Comparison of ENCODE assay signal across 8 cellular contexts in the genomic region with DNA sequence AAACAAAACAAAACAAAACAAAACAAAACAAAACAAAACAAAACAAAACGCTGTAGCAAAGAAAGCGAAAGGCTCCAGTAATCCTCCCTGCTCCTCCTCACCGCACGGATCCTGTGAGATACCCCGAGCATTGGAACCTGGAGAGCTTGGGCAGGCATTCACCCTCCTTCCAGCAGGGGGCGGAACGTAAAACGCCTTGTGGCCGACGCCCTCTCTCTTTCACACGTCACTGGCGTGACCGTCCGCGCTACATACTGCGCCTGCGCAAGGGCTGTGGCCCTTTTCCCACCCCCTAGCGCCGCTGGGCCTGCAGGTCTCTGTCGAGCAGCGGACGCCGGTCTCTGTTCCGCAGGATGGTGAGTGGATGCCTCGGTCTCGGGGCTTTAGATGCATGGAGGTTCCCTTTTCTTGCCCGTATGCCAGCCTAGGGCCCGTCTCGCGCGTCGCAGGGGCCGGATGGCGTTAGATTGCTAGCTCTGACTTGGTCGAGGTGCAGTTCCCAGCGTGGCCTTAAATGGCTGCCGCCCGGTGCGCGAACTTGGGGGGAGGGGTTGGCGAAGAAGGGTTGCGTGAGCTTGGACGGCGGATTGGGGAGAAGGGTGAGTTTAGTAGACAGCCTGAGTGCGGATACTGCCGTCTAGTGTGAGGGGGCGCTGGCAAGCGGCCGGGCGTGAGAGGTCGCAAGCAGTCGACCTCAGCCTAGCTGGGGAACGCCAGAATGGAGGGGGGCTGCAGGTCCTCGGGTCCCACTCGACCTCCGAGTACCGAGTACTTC. TPM values are rescaled to one million over a fixed set of nuclear protein-coding genes. Genes with fewer than 3 reads are reported as not detected.
DNase-seq lines count a peak whose midpoint lies in the region; ATAC-seq, FAIRE-seq and TF ChIP-seq lines count a peak whose summit lies in the region.

A gene (plus strand): TSS at position 279 of the 775 bp plus-strand sequence. CDS start 75 bp downstream, at position 354.

- intact Hi-C loops in endothelial cell of umbilical vein (cut with micrococcal nuclease) = loop anchor here (1.0 to 2.0 kb wide), 2 partner anchors 27 to 48 kb away; no protein-coding TSS in a partner anchor

- H3K36me3 ChIP-seq in OCI-LY3 (replicated peaks; ENCODE audit: low read depth, low read length) (peaks cover 33% of the 10 kb centered on the region), endothelial cell of umbilical vein (ENCODE audit: control insufficient read depth in 2 of 2, extremely low read depth in 1 of 2, insufficient read depth in 2 of 2, low read length in 2 of 2) (peaks cover 3 to 25% of the 10 kb centered on the region in 2 experiments)

- H3K9ac ChIP-seq in OCI-LY3 (ENCODE audit: low read length) = peak within 1 kb of the TSS; percentile 98
- H3K9ac ChIP-seq in endothelial cell of umbilical vein (replicated peaks; ENCODE audit: extremely low read depth, insufficient read depth, low read length) = peak within 1 kb of the TSS; percentile 90

- H3K4me2 ChIP-seq in OCI-LY3 (ENCODE audit: low read length) (peak within 1 kb of the TSS; percentile 91), endothelial cell of umbilical vein (ENCODE audit: insufficient read depth, low read length) (peak within 1 kb of the TSS; percentile 97)

- H2AFZ ChIP-seq in OCI-LY3 (ENCODE audit: low read depth, low read length) (peak within 1 kb of the TSS; percentile 66), endothelial cell of umbilical vein (ENCODE audit: low read depth, low read length) (peak within 1 kb of the TSS; percentile 83)

- CTCF ChIA-PET in endothelial cell of umbilical vein (lab: Charles Lee) = interaction anchor here (0.6 to 2.4 kb wide), 18 partner anchors 8 to 713 kb away, joined by 3 to 23 read pairs (median 5); a partner anchor contains a TSS

- H4K20me1 ChIP-seq in OCI-LY3 (ENCODE audit: insufficient read depth, low read length) (peaks cover 47% of the 10 kb centered on the region), endothelial cell of umbilical vein (replicated peaks; ENCODE audit: control insufficient read depth, extremely low read depth, insufficient read depth, low read length) (peaks cover 9% of the 10 kb centered on the region)

- H3K4me3 ChIP-seq in OCI-LY3 (ENCODE audit: low read length) = peak within 1 kb of the TSS; percentile 84
- peak within 1 kb of the TSS; percentile 85 to 97 (median 85) for H3K4me3 ChIP-seq in endothelial cell of umbilical vein (replicated peaks in 1 of 3; ENCODE audit: insufficient read depth in 1 of 3, low read depth in 1 of 3, low read length in 3 of 3)

- ATAC-seq in GM21526 (IDR thresholded peaks at IDR 0.05; ENCODE audit: low FRiP score, unreplicated experiment) = peak; percentile 86

- H3K9me3 ChIP-seq in OCI-LY3 (ENCODE audit: insufficient read depth, low read length) (no peaks in the 10 kb centered on the region), endothelial cell of umbilical vein (replicated peaks; ENCODE audit: control insufficient read depth, insufficient read depth, low read length) (no peaks in the 10 kb centered on the region)

- peak; percentile 99 for TF ChIP-seq POLR2A in endothelial cell of umbilical vein (IDR thresholded peaks at IDR 0.05; ENCODE audit: low read depth, low read length)

- BruUV-seq in endothelial cell of umbilical vein (replicated peaks; lab: Mats Ljungman, UMichigan) = no TSS peak

- H3K27ac ChIP-seq in OCI-LY3 (ENCODE audit: low read length) (peak within 1 kb of the TSS; percentile 63), endothelial cell of umbilical vein (ENCODE audit: insufficient read depth, low read depth, low read length) (peak within 1 kb of the TSS; percentile 73)

- dilution Hi-C loops in endothelial cell of umbilical vein (cut with MboI; ENCODE audit: extremely low pct_ligation_motif_present, low sequenced_read_pairs) = no loop called here

- no peaks in the 10 kb centered on the region for H3K27me3 ChIP-seq in OCI-LY3 (ENCODE audit: low read depth, low read length)
- no peaks in the 10 kb centered on the region for H3K27me3 ChIP-seq in endothelial cell of umbilical vein (ENCODE audit: control insufficient read depth in 2 of 2, insufficient read depth in 2 of 2, low read length in 2 of 2)

- no peaks in the 10 kb centered on the region for H3K9me1 ChIP-seq in endothelial cell of umbilical vein (replicated peaks; ENCODE audit: control insufficient read depth, extremely low read depth, insufficient read depth, low read length)

- peak; percentile 94 for DNase-seq in DMS153 (lab: John Stamatoyannopoulos, UW)
- peak; percentile 82 for DNase-seq in HuH-7.5 (ENCODE audit: low spot score)
- peak; percentile 98 for DNase-seq in activated CD8-positive, alpha-beta memory T cell treated with anti-CD3 and anti-CD28 coated beads, Interleukin-2, amount 50 U/mL, for 48 hours
- peak; percentile 99 for DNase-seq in endothelial cell of umbilical vein (ENCODE audit: low read depth, low spot score)
- DNase-seq in middle frontal gyrus (ENCODE audit: extremely low spot score, low spot score) = peak; percentile 96
- DNase-seq in stimulated activated CD8-positive, alpha-beta memory T cell treated with anti-CD3 and anti-CD28 coated beads, Interleukin-2, amount 100 ng/mL, for 48 hours (ENCODE audit: low read depth in 2 of 2) = peak; percentile 92 to 94

- H3K79me2 ChIP-seq in OCI-LY3 (ENCODE audit: low read length) = peaks cover 52% of the 10 kb centered on the region
- H3K79me2 ChIP-seq in endothelial cell of umbilical vein (ENCODE audit: control insufficient read depth, insufficient read depth, low read length) = peaks cover 51% of the 10 kb centered on the region

- FAIRE-seq in endothelial cell of umbilical vein (lab: Jason Lieb, UNC) = peak; percentile 95

- H3K4me1 ChIP-seq in OCI-LY3 (ENCODE audit: low read length) (peaks cover 28% of the 10 kb centered on the region), endothelial cell of umbilical vein (ENCODE audit: control insufficient read depth, extremely low read depth, insufficient read depth, low read length) (peaks cover 26% of the 10 kb centered on the region)

- TF ChIP-seq CTCF in OCI-LY3 (IDR thresholded peaks at IDR 0.05; ENCODE audit: low read depth, low read length) (peak; percentile 66), endothelial cell of umbilical vein (IDR thresholded peaks at IDR 0.05; ENCODE audit: extremely low read depth in 1 of 2, insufficient read depth in 1 of 2, low read depth in 1 of 2, low read length in 2 of 2) (peak; percentile 97 to 98)

- POLR2A ChIA-PET in endothelial cell of umbilical vein (lab: Charles Lee) = interaction anchor here (0.6 to 1.7 kb wide), 10 partner anchors 8 to 811 kb away, joined by 3 to 8 read pairs (median 4); no protein-coding TSS in a partner anchor

TF ChIP-seq in endothelial cell of umbilical vein, 7 proteins besides CTCF, POLR2A, EP300 and RAD21:
- TF ChIP-seq GATA2 (IDR thresholded peaks at IDR 0.05; ENCODE audit: insufficient read depth, insufficient read length, low read depth, low read length) (no peak), FOS (IDR thresholded peaks at IDR 0.05; ENCODE audit: borderline replicate concordance, insufficient read depth, low read length) (no peak), POLR2AphosphoS5 (IDR thresholded peaks at IDR 0.05; ENCODE audit: insufficient read depth, low read depth, low read length) (peak; percentile 99), JUN (IDR thresholded peaks at IDR 0.05; ENCODE audit: borderline replicate concordance, insufficient read depth, insufficient read length, low read depth) (no peak), MYC (IDR thresholded peaks at IDR 0.05; ENCODE audit: low read depth, low read length) (peak; percentile 93)

RNA-seq across cellular contexts. Expression of the gene that starts here (rescaled TPM):
- 1,109 and 1,117 TPM in 2 replicates for total RNA-seq in endothelial cell of umbilical vein
- 1,101 and 1,237 TPM in 2 replicates for polyA plus RNA-seq in endothelial cell of umbilical vein
- polyA plus RNA-seq in endothelial cell of umbilical vein (2011; cell fraction: cytosol; rRNA removed) = 1,767 and 1,879 TPM in 2 replicates
- 564 and 678 TPM in 2 replicates for polyA plus RNA-seq in endothelial cell of umbilical vein (2011; cell fraction: nucleus; rRNA removed)
- polyA plus RNA-seq in endothelial cell of umbilical vein (2012) = 2,190 and 2,506 TPM in 2 replicates
- polyA minus RNA-seq in endothelial cell of umbilical vein = 892 and 930 TPM in 2 replicates
- 601 TPM for polyA minus RNA-seq in endothelial cell of umbilical vein (2011; cell fraction: cytosol; rRNA and poly(A)+ RNA removed)
- 161 and 212 TPM in 2 replicates for polyA minus RNA-seq in endothelial cell of umbilical vein (2011; cell fraction: nucleus; rRNA and poly(A)+ RNA removed)

Comparison
In these comparisons a context has a peak if more than half of its experiments do, and no peak if none do; other contexts are left out.
1. Peak in every context shown above with its lines: DNase-seq, ATAC-seq, H3K4me3 ChIP-seq and H3K27ac ChIP-seq.